In the genomic region with DNA sequence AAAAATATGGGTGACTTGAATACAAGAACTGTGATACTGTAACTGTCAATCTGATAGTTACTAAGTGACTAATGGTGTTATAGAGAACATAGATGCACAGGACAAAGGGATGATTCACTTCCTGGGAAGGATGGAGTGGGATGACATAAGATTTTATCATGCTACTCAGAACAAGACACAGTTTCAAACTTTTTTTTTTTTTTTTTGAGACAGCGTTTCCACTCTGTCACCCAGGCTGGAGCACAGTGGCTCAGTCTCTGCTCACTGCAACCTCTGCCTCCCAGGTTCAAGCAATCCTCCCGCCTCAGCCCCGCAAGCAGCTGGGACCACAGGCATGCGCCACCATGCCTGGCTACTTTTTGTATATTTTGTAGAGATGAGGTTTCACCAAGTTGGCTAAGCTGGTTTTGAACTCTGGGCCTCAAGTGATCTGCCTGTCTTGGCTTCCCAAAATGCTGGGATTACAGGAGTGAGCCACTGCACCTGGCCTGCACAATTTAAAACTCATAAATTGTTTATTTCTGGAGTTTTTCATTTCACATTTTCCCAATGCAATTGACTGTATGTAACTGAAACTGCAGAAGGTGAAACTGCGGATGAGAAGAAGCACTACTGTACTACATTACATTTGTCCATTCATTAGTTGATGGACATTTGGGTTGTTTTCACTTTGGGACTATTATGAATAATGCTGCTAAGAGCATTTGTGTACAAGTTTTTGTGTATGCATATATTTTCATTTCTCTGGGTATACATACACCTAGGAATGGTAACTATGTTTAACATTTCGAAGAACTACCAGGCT, we compare ENCODE assay signal across 1 cellular context.
TF ChIP-seq lines count a peak whose summit lies in the region.

No MANE protein-coding gene starts in this region.

TF ChIP-seq in HepG2, 621 proteins besides CTCF, POLR2A, EP300 and RAD21:
- TF ChIP-seq ZNF7 (CRISPR knock-in tag; IDR thresholded peaks at IDR 0.05) (no peak), SOX5 (CRISPR knock-in tag; IDR thresholded peaks at IDR 0.05; ENCODE audit: borderline replicate concordance) (0 out of 2 replicates have a peak, but pooled peaks have one; percentile 26), FOXJ3 (CRISPR knock-in tag; IDR thresholded peaks at IDR 0.05; ENCODE audit: borderline replicate concordance) (no peak), GATAD2A (CRISPR knock-in tag; IDR thresholded peaks at IDR 0.05) (peak; percentile 21; the same call in 1 of the 2 replicates), ZBTB1 (CRISPR knock-in tag; IDR thresholded peaks at IDR 0.05; ENCODE audit: borderline replicate concordance) (no peak), ISX (CRISPR knock-in tag; conservative IDR thresholded peaks at IDR 0.05) (no peak), FOSL2 (CRISPR knock-in tag; IDR thresholded peaks at IDR 0.05) (peak; percentile 25; the same call in 1 of the 2 replicates), ZSCAN9 (CRISPR knock-in tag; IDR thresholded peaks at IDR 0.05; ENCODE audit: borderline replicate concordance) (no peak), ZNF12 (CRISPR knock-in tag; IDR thresholded peaks at IDR 0.05) (no peak), SOX13 (IDR thresholded peaks at IDR 0.05) (no peak), SOX13 (CRISPR knock-in tag; conservative IDR thresholded peaks at IDR 0.05 in 1 of 2, IDR thresholded peaks at IDR 0.05 in 1 of 2) (peak in 1 of 2 experiments; percentile 18; a peak in 1 of 4 replicates), ZNF713 (CRISPR knock-in tag; IDR thresholded peaks at IDR 0.05) (no peak), TAF15 (IDR thresholded peaks at IDR 0.05; ENCODE audit: low read depth, low read length, poor library complexity, severe bottlenecking) (no peak)
- TF ChIP-seq, protein P1, sequence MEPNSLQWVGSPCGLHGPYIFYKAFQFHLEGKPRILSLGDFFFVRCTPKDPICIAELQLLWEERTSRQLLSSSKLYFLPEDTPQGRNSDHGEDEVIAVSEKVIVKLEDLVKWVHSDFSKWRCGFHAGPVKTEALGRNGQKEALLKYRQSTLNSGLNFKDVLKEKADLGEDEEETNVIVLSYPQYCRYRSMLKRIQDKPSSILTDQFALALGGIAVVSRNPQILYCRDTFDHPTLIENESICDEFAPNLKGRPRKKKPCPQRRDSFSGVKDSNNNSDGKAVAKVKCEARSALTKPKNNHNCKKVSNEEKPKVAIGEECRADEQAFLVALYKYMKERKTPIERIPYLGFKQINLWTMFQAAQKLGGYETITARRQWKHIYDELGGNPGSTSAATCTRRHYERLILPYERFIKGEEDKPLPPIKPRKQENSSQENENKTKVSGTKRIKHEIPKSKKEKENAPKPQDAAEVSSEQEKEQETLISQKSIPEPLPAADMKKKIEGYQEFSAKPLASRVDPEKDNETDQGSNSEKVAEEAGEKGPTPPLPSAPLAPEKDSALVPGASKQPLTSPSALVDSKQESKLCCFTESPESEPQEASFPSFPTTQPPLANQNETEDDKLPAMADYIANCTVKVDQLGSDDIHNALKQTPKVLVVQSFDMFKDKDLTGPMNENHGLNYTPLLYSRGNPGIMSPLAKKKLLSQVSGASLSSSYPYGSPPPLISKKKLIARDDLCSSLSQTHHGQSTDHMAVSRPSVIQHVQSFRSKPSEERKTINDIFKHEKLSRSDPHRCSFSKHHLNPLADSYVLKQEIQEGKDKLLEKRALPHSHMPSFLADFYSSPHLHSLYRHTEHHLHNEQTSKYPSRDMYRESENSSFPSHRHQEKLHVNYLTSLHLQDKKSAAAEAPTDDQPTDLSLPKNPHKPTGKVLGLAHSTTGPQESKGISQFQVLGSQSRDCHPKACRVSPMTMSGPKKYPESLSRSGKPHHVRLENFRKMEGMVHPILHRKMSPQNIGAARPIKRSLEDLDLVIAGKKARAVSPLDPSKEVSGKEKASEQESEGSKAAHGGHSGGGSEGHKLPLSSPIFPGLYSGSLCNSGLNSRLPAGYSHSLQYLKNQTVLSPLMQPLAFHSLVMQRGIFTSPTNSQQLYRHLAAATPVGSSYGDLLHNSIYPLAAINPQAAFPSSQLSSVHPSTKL (CRISPR knock-in tag; IDR thresholded peaks at IDR 0.05), result 0 out of 2 replicates have a peak, but pooled peaks have one; percentile 22
- TF ChIP-seq, protein P2, sequence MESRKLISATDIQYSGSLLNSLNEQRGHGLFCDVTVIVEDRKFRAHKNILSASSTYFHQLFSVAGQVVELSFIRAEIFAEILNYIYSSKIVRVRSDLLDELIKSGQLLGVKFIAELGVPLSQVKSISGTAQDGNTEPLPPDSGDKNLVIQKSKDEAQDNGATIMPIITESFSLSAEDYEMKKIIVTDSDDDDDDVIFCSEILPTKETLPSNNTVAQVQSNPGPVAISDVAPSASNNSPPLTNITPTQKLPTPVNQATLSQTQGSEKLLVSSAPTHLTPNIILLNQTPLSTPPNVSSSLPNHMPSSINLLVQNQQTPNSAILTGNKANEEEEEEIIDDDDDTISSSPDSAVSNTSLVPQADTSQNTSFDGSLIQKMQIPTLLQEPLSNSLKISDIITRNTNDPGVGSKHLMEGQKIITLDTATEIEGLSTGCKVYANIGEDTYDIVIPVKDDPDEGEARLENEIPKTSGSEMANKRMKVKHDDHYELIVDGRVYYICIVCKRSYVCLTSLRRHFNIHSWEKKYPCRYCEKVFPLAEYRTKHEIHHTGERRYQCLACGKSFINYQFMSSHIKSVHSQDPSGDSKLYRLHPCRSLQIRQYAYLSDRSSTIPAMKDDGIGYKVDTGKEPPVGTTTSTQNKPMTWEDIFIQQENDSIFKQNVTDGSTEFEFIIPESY (CRISPR knock-in tag; IDR thresholded peaks at IDR 0.05), result peak; percentile 56; the same call in 1 of the 2 replicates
